Comparison of ENCODE assay signal across 7 cellular contexts in genomic region chr22:50271011-50271394, GRCh38. TPM values are rescaled to one million over a fixed set of nuclear protein-coding genes. Genes with fewer than 3 reads are reported as not detected.
DNase-seq lines count a peak whose midpoint lies in the region; ATAC-seq and TF ChIP-seq lines count a peak whose summit lies in the region.

No MANE protein-coding gene starts in this region.

- no peak overlapping the region for H3K27ac Mint-ChIP-seq in T-cell

- H3K4me3 ChIP-seq in HAP-1: peak overlapping the region; percentile 44
- H3K4me3 ChIP-seq in fibroblast of pulmonary artery (replicated peaks; ENCODE audit: low read depth, low read length): peak overlapping the region; percentile 57
- H3K4me3 ChIP-seq in skin epidermis: peak overlapping the region; percentile 37 to 58 (median 49)

- H3K36me3 Mint-ChIP-seq in T-cell: no peaks in the 10 kb centered on the region

- no peaks in the 10 kb centered on the region for H3K27me3 Mint-ChIP-seq in T-cell

- CTCF ChIA-PET in T-cell (lab: Charles Lee): no interaction called here

- POLR2A ChIA-PET in T-cell (lab: Charles Lee): no interaction called here

- H3K4me1 ChIP-seq in HAP-1: peaks cover 10% of the 10 kb centered on the region

- no peaks in the 10 kb centered on the region for H3K27me3 ChIP-seq in HAP-1 (ENCODE audit: low read depth)

- in situ Hi-C loops in HAP-1 (cut with MboI; ENCODE audit: low sequenced_read_pairs): loop anchor here (10.0 kb wide), 1 partner anchor 54 kb away; the partner anchor contains the start of gene DENND6B

- no peaks in the 10 kb centered on the region for H3K9me3 Mint-ChIP-seq in T-cell

- no peaks in the 10 kb centered on the region for H3K9me3 ChIP-seq in HAP-1

- peak overlapping the region; percentile 68 to 76 (median 75) for H3K4me3 Mint-ChIP-seq in T-cell

- peak overlapping the region in 18 of 21 experiments; percentile 13 to 81 (median 50) for H3K27ac ChIP-seq in skin epidermis

- DNase-seq in HAP-1 (ENCODE audit: low spot score in 2 of 2): no peak
- DNase-seq in T-cell: peak in 1 of 34 experiments; percentile 14
- DNase-seq in fibroblast of pulmonary artery (ENCODE audit: low read depth): no peak
- DNase-seq in activated CD8-positive, alpha-beta memory T cell treated with anti-CD3 and anti-CD28 coated beads for 24 hours: no peak
- no peak for DNase-seq in HCEC 1CT

- TF ChIP-seq CTCF in fibroblast of pulmonary artery (IDR thresholded peaks at IDR 0.05; ENCODE audit: low read length, missing control alignments): no peak

- peaks cover 12% of the 10 kb centered on the region for H3K36me3 ChIP-seq in HAP-1 (replicated peaks)

- H3K4me1 Mint-ChIP-seq in T-cell: peaks cover 14 to 26% (median 16%) of the 10 kb centered on the region in 3 donors

- ATAC-seq in T-cell (replicated peaks in 1 of 4): peak in 1 of 4 experiments; percentile 5
- ATAC-seq in HG03045 (IDR thresholded peaks at IDR 0.05; ENCODE audit: unreplicated experiment): no peak

RNA-seq across cellular contexts. Expression of gene MAPK11, which starts 0.8 kb away (rescaled TPM):
- 1 to 10 TPM; 3.5 to 8.9 (median 5.6) TPM for total RNA-seq in T-cell

RNA-seq across cellular contexts. Expression of gene MAPK12, which starts 9.5 kb away (rescaled TPM):
- 1 to 10 TPM; 1.7 to 3.1 (median 2.9) TPM for total RNA-seq in T-cell

RNA-seq across cellular contexts. Expression of gene HDAC10, which starts 19.9 kb away (rescaled TPM):
- total RNA-seq in T-cell: 100 to 1,000 TPM; 101 to 152 (median 128) TPM

RNA-seq across cellular contexts. Expression of gene TUBGCP6, which starts 26.2 kb away (rescaled TPM):
- total RNA-seq in T-cell: 100 to 1,000 TPM; 129 to 144 (median 132) TPM

RNA-seq across cellular contexts. Expression of gene PLXNB2, which starts 36.4 kb away (rescaled TPM):
- 10 to 100 TPM in 1 of 5 donors, 1 to 10 TPM in 4; 4.3 to 11.8 (median 6.5) TPM for total RNA-seq in T-cell
